ENCODE assay signal across 23 cellular contexts in the genomic region with DNA sequence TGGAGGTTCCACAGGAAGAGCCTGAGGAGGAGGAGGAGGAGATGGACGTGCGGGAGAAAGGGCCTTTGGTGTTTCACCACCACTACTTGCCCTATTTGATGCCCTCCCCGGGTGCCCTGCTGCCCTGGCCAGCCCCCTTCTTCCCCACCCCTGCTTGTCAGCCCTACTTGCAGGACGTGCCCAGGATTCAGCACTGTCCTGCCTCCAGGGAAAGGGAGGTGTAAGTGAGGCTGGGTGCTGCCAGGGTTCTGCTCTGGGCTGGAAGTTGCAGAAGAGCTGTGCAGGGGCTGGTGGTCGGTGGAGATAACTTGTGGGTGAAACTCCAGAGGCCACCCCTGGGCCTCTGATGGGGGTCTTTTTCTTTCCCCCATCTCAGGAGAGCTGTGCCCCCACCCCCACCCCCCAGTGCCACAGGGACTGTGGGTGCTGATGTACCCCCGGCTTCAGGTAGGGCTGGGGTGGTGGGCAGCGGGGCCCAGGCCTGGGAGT. TPM values are rescaled to one million over a fixed set of nuclear protein-coding genes. Genes with fewer than 3 reads are reported as not detected.
DNase-seq lines count a peak whose midpoint lies in the region; ATAC-seq and TF ChIP-seq lines count a peak whose summit lies in the region.
"Had no signal": no experiment of that assay in that cellular context is flagged by ENCODE, and none has a peak within 500 bp of the region (broad histone marks: within the 10 kb centered on the region; RNA-seq: fewer than 3 reads in every experiment).

No MANE protein-coding gene starts in this region.

- peak overlapping the region; percentile 70 for H3K27ac Mint-ChIP-seq in CD8-positive, alpha-beta T cell
- H3K27ac Mint-ChIP-seq: B cell; T-helper 2 cell treated with Interferon-gamma antibody and Interleukin-4, amounts not matched to agents 5 μg/mL and 100 μg/mL, for 36 hours; type B pancreatic cell had no signal

- no peak overlapping the region for H3K9ac ChIP-seq in SK-N-SH

- H3K9me3 ChIP-seq in SK-N-SH (no peaks in the 10 kb centered on the region), right atrium auricular region (no peaks in the 10 kb centered on the region), gastrocnemius medialis (no peaks in the 10 kb centered on the region)
- H3K9me3 ChIP-seq in CD8-positive, alpha-beta T cell (ENCODE audit: low read length), result no peaks in the 10 kb centered on the region
- H3K9me3 ChIP-seq: right lobe of liver, SJCRH30 had no signal

- in situ Hi-C loops in gastrocnemius medialis (cut with MboI; ENCODE audit: low sequenced_read_pairs in 4 of 4), result no loop called here

- no peaks in the 10 kb centered on the region for H3K9me3 Mint-ChIP-seq in CD8-positive, alpha-beta T cell
- H3K9me3 Mint-ChIP-seq: T-helper 2 cell treated with Interferon-gamma antibody and Interleukin-4, amounts not matched to agents 5 μg/mL and 100 μg/mL, for 36 hours; type B pancreatic cell had no signal

- DNase-seq in SK-N-SH (peak; percentile 19), right atrium auricular region (ENCODE audit: low spot score) (no peak), gastrocnemius medialis (no peak), NCI-H82 treated with DMSO at 0.1 percent for 48 hours (lab: John Stamatoyannopoulos, UW; ENCODE audit: unreplicated experiment) (no peak), NCI-H748 treated with DMSO at 0.1 percent for 48 hours (lab: John Stamatoyannopoulos, UW) (no peak)
- DNase-seq in CD8-positive, alpha-beta T cell, result no peak
- no peak for DNase-seq in effector CD4-positive, alpha-beta T cell
- DNase-seq: amniotic stem cell; GDM1; GOT3; NCI-H526; SJCRH30; stimulated activated CD4-positive, alpha-beta T cell treated with anti-CD3 and anti-CD28 coated beads, Interleukin-1b, Interleukin-23, amount 100 ng/mL, for 48 hours; stimulated activated naive CD8-positive, alpha-beta T cell treated with anti-CD3 and anti-CD28 coated beads, Interleukin-15, Interleukin-2, amounts not matched to agents 100 U/mL and 50 U/mL, for 24 hours had no signal

- H3K27me3 Mint-ChIP-seq in CD8-positive, alpha-beta T cell (ENCODE audit: low read depth), result no peaks in the 10 kb centered on the region

- H3K27me3 ChIP-seq in SK-N-SH (ENCODE audit: insufficient read depth) (peaks cover 14% of the 10 kb centered on the region; the same call in 1 of the 2 replicates), right atrium auricular region (peaks cover 0 to 8% of the 10 kb centered on the region in 2 donors), gastrocnemius medialis (peaks cover 12 to 23% (median 23%) of the 10 kb centered on the region in 3 donors)
- no peaks in the 10 kb centered on the region for H3K27me3 ChIP-seq in CD8-positive, alpha-beta T cell (ENCODE audit: insufficient read depth, low read length)
- H3K27me3 ChIP-seq: right lobe of liver, SJCRH30 had no signal

- no peaks in the 10 kb centered on the region for H3K9me2 ChIP-seq in SK-N-SH

- intact Hi-C loops in CD8-positive, alpha-beta T cell (cut with DNase I, micrococcal nuclease), result no loop called here
- intact Hi-C loops in gastrocnemius medialis (cut with DNase I; ENCODE audit: low total_unique reads), result no loop called here

- POLR2A ChIA-PET in SK-N-SH (lab: Yijun Ruan, JAX), result no interaction called here
- POLR2A ChIA-PET in CD8-positive, alpha-beta T cell (lab: Charles Lee), result interaction anchor here (0.5 to 2.4 kb wide), 3 partner anchors 20 to 351 kb away, joined by 3 to 12 read pairs (median 4); a partner anchor contains a TSS

- no peaks in the 10 kb centered on the region for H3F3A ChIP-seq in SK-N-SH (replicated peaks; ENCODE audit: insufficient read depth)

- H3K4me1 ChIP-seq in SK-N-SH (ENCODE audit: control insufficient read depth in 1 of 2, insufficient read depth in 2 of 2, low read depth in 1 of 2, low read length in 1 of 2), result peaks cover 0 to 26% of the 10 kb centered on the region in 2 experiments; a peak in 2 of 4 replicates
- peaks cover 21% of the 10 kb centered on the region for H3K4me1 ChIP-seq in CD8-positive, alpha-beta T cell (ENCODE audit: insufficient read depth, low read length)
- peaks cover 0 to 41% of the 10 kb centered on the region in 2 donors for H3K4me1 ChIP-seq in right atrium auricular region
- H3K4me1 ChIP-seq in gastrocnemius medialis, result peaks cover 15 to 16% of the 10 kb centered on the region in 2 donors

- TF ChIP-seq CTCF in SK-N-SH (IDR thresholded peaks at IDR 0.05), result no peak
- no peak for TF ChIP-seq CTCF in CD8-positive, alpha-beta T cell (IDR thresholded peaks at IDR 0.05)
- no peak for TF ChIP-seq CTCF in right atrium auricular region (IDR thresholded peaks at IDR 0.05)
- no peak for TF ChIP-seq CTCF in gastrocnemius medialis (IDR thresholded peaks at IDR 0.05 in 4 of 5, conservative IDR thresholded peaks at IDR 0.05 in 1 of 5)

- H3K27ac ChIP-seq in SK-N-SH (ENCODE audit: low read depth in 2 of 2, low read length in 1 of 2) (no peak overlapping the region), right atrium auricular region (peak overlapping the region; percentile 70 to 76), gastrocnemius medialis (peak overlapping the region; percentile 65 to 80 (median 74))
- no peak overlapping the region for H3K27ac ChIP-seq in CD8-positive, alpha-beta T cell (ENCODE audit: low read depth, low read length)
- H3K27ac ChIP-seq: 22Rv1, cardiac muscle cell, right lobe of liver, SJCRH30 had no signal

- TF ChIP-seq RAD21 in SK-N-SH (IDR thresholded peaks at IDR 0.05; ENCODE audit: low read length), result no peak

- 69% methylated on average over 5 of the region's 7 CpGs for WGBS in SK-N-SH (ENCODE audit: low lambda C conversion rate)

- CTCF ChIA-PET in SK-N-SH (lab: Yijun Ruan, JAX), result interaction anchor here (1.2 to 2.1 kb wide), 4 partner anchors 11 to 55 kb away, joined by 5 to 9 read pairs (median 8); no protein-coding TSS in a partner anchor
- CTCF ChIA-PET in CD8-positive, alpha-beta T cell (lab: Charles Lee), result interaction anchor here (0.9 to 2.5 kb wide), 6 partner anchors 11 to 89 kb away, joined by 3 to 10 read pairs (median 6); no protein-coding TSS in a partner anchor

- H3K4me1 Mint-ChIP-seq in CD8-positive, alpha-beta T cell (ENCODE audit: low read depth), result peaks cover 36% of the 10 kb centered on the region

- H2AFZ ChIP-seq in SK-N-SH (ENCODE audit: low read depth), result no peak overlapping the region

- TF ChIP-seq POLR2A in gastrocnemius medialis (IDR thresholded peaks at IDR 0.05), result no peak

- H3K4me2 ChIP-seq in SK-N-SH, result no peak overlapping the region

- ATAC-seq in SK-N-SH treated with all-trans-retinoic acid at 6 μM for 48 hours, result no peak
- no peak for ATAC-seq in CD8-positive, alpha-beta T cell
- ATAC-seq in gastrocnemius medialis, result no peak
- ATAC-seq: stimulated activated naive CD8-positive, alpha-beta T cell treated with anti-CD3 and anti-CD28 coated beads, Interleukin-15, Interleukin-2, amounts not matched to agents 100 U/mL and 50 U/mL, for 24 hours had no signal

- no peak for TF ChIP-seq EP300 in SK-N-SH (IDR thresholded peaks at IDR 0.05; ENCODE audit: borderline replicate concordance in 1 of 2, low read depth in 1 of 2, low read length in 1 of 2)

- no peaks in the 10 kb centered on the region for H3K79me2 ChIP-seq in SK-N-SH (ENCODE audit: insufficient read depth)

- H3K36me3 ChIP-seq in SK-N-SH (replicated peaks in 1 of 2; ENCODE audit: control insufficient read depth in 1 of 2, insufficient read depth in 2 of 2, low read length in 1 of 2), result no peaks in the 10 kb centered on the region
- peaks cover 34% of the 10 kb centered on the region for H3K36me3 ChIP-seq in CD8-positive, alpha-beta T cell (ENCODE audit: insufficient read depth, low read length)
- H3K36me3 ChIP-seq in right atrium auricular region, result no peaks in the 10 kb centered on the region
- no peaks in the 10 kb centered on the region for H3K36me3 ChIP-seq in gastrocnemius medialis
- H3K36me3 ChIP-seq: cardiac muscle cell, right lobe of liver, SJCRH30 had no signal

- H3K4me3 ChIP-seq in SK-N-SH (ENCODE audit: low read depth in 2 of 2, low read length in 1 of 2) (no peak overlapping the region), right atrium auricular region (no peak overlapping the region), gastrocnemius medialis (no peak overlapping the region)
- no peak overlapping the region for H3K4me3 ChIP-seq in CD8-positive, alpha-beta T cell (ENCODE audit: low read depth, low read length)
- H3K4me3 ChIP-seq: cardiac muscle cell, right lobe of liver, SJCRH30 had no signal

- no peak overlapping the region for H3K4me3 Mint-ChIP-seq in CD8-positive, alpha-beta T cell
- H3K4me3 Mint-ChIP-seq: B cell; T-helper 2 cell treated with Interferon-gamma antibody and Interleukin-4, amounts not matched to agents 5 μg/mL and 100 μg/mL, for 36 hours; type B pancreatic cell had no signal

- H3K36me3 Mint-ChIP-seq in CD8-positive, alpha-beta T cell, result peaks cover 43% of the 10 kb centered on the region
- H3K36me3 Mint-ChIP-seq: type B pancreatic cell had no signal

- H4K20me1 ChIP-seq in SK-N-SH (ENCODE audit: insufficient read depth), result no peaks in the 10 kb centered on the region

TF ChIP-seq in SK-N-SH, 30 proteins besides CTCF, POLR2A, EP300 and RAD21 (continues in another document):
- TF ChIP-seq POLR2AphosphoS5 (IDR thresholded peaks at IDR 0.05; ENCODE audit: low read depth, low read length), result no peak

TF ChIP-seq in SK-N-SH treated with all-trans-retinoic acid at 6 μM for 48 hours, 23 proteins besides CTCF, POLR2A, EP300 and RAD21 (continues in another document):
- TF ChIP-seq ZFP30 (CRISPR knock-in tag; IDR thresholded peaks at IDR 0.05), result no peak
- no peak for TF ChIP-seq TOX (CRISPR knock-in tag; IDR thresholded peaks at IDR 0.05; ENCODE audit: borderline replicate concordance)
- no peak for TF ChIP-seq ESRRG (CRISPR knock-in tag; IDR thresholded peaks at IDR 0.05)
- TF ChIP-seq BACH2 (CRISPR knock-in tag; IDR thresholded peaks at IDR 0.05; ENCODE audit: borderline replicate concordance), result no peak
- no peak for TF ChIP-seq GLIS3 (CRISPR knock-in tag; IDR thresholded peaks at IDR 0.05)

RNA-seq across cellular contexts. Expression of a gene that starts 3.0 kb away (rescaled TPM):
- 2.5 and 2.7 TPM in 2 replicates for polyA plus RNA-seq in SK-N-SH (2012; rRNA removed)
- 1.2 and 2.0 TPM in 2 replicates for polyA plus RNA-seq in SK-N-SH (2012; cell fraction: cytosol; rRNA removed)
- 9.8 and 10.5 TPM in 2 replicates for polyA plus RNA-seq in SK-N-SH (2012; cell fraction: nucleus; rRNA removed)
- under 1 TPM; 0.24 to 0.97 TPM for total RNA-seq in CD8-positive, alpha-beta T cell
- total RNA-seq in right atrium auricular region (under 1 TPM in 1 of 2 donors, not detected in 1; 0.08 TPM), gastrocnemius medialis (under 1 TPM in 1 of 4 donors, not detected in 3; 0.13 TPM)
- total RNA-seq: B cell had no signal

RNA-seq across cellular contexts. Expression of a gene that starts 19.3 kb away (rescaled TPM):
- polyA plus RNA-seq in SK-N-SH (2012; rRNA removed), result 0.08 TPM in 1 of 2 replicates, not detected in the other
- 0.08 and 0.14 TPM in 2 replicates for polyA plus RNA-seq in SK-N-SH (2012; cell fraction: cytosol; rRNA removed)
- polyA plus RNA-seq in SK-N-SH (2012; cell fraction: nucleus; rRNA removed), result 0.23 TPM in 1 of 2 replicates, not detected in the other
- total RNA-seq in CD8-positive, alpha-beta T cell, result 10 to 100 TPM; 38.0 to 38.7 TPM
- total RNA-seq in right atrium auricular region (100 to 1,000 TPM in 1 of 2 donors, 10 to 100 TPM in 1; 74.6 to 109 TPM), gastrocnemius medialis (10 to 100 TPM; 39.7 to 82.4 (median 56.3) TPM)
- total RNA-seq: cardiac muscle cell had no signal

RNA-seq across cellular contexts. Expression of a gene that starts 28.4 kb away (rescaled TPM):
- polyA plus RNA-seq in SK-N-SH (2012; rRNA removed), result not detected in 2 replicates
- under 0.01 TPM in 1 of 2 replicates, not detected in the other for polyA plus RNA-seq in SK-N-SH (2012; cell fraction: cytosol; rRNA removed)
- polyA plus RNA-seq in SK-N-SH (2012; cell fraction: nucleus; rRNA removed), result not detected in 2 replicates
- under 1 TPM in 1 of 2 experiments, not detected in 1; 0.14 TPM for total RNA-seq in CD8-positive, alpha-beta T cell
- total RNA-seq in right atrium auricular region, result 1 to 10 TPM in 1 of 2 donors, under 1 TPM in 1; 0.74 to 2.5 TPM
- 100 to 1,000 TPM in 1 of 4 donors, 10 to 100 TPM in 3; 45.3 to 107 (median 69.1) TPM for total RNA-seq in gastrocnemius medialis
- total RNA-seq: osteoblast had no signal
- polyA plus RNA-seq: cardiac muscle cell, fibroblast of lung had no signal

Comparison
In these comparisons a context has a peak if more than half of its experiments do, and no peak if none do; other contexts are left out.
1. H3K27ac ChIP-seq: peak in right atrium auricular region (2 of 2) and gastrocnemius medialis (4 of 4); none in SK-N-SH (0 of 2) and CD8-positive, alpha-beta T cell (single experiment).
2. RNA of a gene that starts 28.4 kb away (total RNA-seq): 45.3 to 107 TPM in gastrocnemius medialis; 0.74 to 2.5 TPM in right atrium auricular region and 0.14 TPM in CD8-positive, alpha-beta T cell; every median in the first group is over 10 times any median in the second.